Comparison of ENCODE assay signal across 8 cellular contexts in the genomic region with DNA sequence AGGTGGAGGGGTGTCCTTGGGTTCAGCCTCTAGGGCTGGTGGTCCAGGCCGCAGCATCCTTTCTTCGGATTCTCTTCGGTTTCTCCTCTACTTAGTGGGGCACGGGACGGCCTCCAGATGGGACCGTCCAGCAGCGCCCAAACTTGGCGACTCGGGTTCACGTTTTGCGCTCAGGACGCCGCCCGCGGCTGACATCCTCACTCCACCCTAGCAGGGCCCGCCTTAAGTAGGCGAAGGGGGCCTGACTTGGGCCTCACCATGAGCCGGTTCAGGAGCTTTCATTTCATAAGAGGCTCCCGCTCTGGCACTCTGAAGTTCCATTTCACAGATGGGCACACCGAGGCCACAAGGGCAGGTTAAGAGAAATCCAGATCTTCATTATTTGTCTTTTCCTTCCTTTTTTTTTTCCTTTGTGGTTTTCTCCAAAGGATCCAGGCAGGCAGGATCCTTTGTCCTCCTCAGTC.
DNase-seq lines count a peak whose midpoint lies in the region; ATAC-seq, FAIRE-seq and TF ChIP-seq lines count a peak whose summit lies in the region.

No MANE protein-coding gene starts in this region.

- no peak for ATAC-seq in naive thymus-derived CD8-positive, alpha-beta T cell

- POLR2A ChIA-PET in naive thymus-derived CD8-positive, alpha-beta T cell (lab: Charles Lee): no interaction called here

- H3K27ac Mint-ChIP-seq in naive thymus-derived CD8-positive, alpha-beta T cell: peak overlapping the region in 9 of 10 donors; percentile 35 to 99 (median 76)

- FAIRE-seq in bronchial epithelial cell (lab: Jason Lieb, UNC): no peak

- TF ChIP-seq CTCF in GM12873 (IDR thresholded peaks at IDR 0.05; ENCODE audit: insufficient read depth, low read depth, low read length, missing control alignments) (peak; percentile 9), bronchial epithelial cell (IDR thresholded peaks at IDR 0.05; ENCODE audit: insufficient read depth, low read length, severe bottlenecking) (no peak)

- H3K4me3 Mint-ChIP-seq in naive thymus-derived CD8-positive, alpha-beta T cell: peak overlapping the region; percentile 67 to 84 (median 78)

- peaks cover 0 to 16% (median 8%) of the 10 kb centered on the region in 5 donors for H3K27me3 Mint-ChIP-seq in naive thymus-derived CD8-positive, alpha-beta T cell

- peaks cover 3% of the 10 kb centered on the region for H3K36me3 ChIP-seq in bronchial epithelial cell (ENCODE audit: control insufficient read depth, insufficient read depth, low read length)

- peak; percentile 75 for DNase-seq in HuH-7 (ENCODE audit: low spot score)
- no peak for DNase-seq in bronchial epithelial cell (ENCODE audit: low read depth)
- DNase-seq in naive thymus-derived CD8-positive, alpha-beta T cell: no peak
- no peak for DNase-seq in activated effector memory CD4-positive, alpha-beta T cell treated with anti-CD3 and anti-CD28 coated beads, Interleukin-2, amount 50 U/mL, for 16 hours
- DNase-seq in HPDE6-E6E7 (ENCODE audit: extremely low spot score): no peak
- DNase-seq in stimulated activated naive CD4-positive, alpha-beta T cell (lab: John Stamatoyannopoulos, UW): no peak
- no peak for DNase-seq in SKM-1 (lab: John Stamatoyannopoulos, UW; ENCODE audit: unreplicated experiment)

- peak overlapping the region; percentile 92 for H3K4me3 ChIP-seq in bronchial epithelial cell (ENCODE audit: low read depth, low read length)

- H3K9me3 Mint-ChIP-seq in naive thymus-derived CD8-positive, alpha-beta T cell: no peaks in the 10 kb centered on the region

- no peaks in the 10 kb centered on the region for H3K27me3 ChIP-seq in bronchial epithelial cell (ENCODE audit: control insufficient read depth, insufficient read depth, low read length)

- peaks cover 12 to 25% (median 16%) of the 10 kb centered on the region in 4 donors for H3K4me1 Mint-ChIP-seq in naive thymus-derived CD8-positive, alpha-beta T cell

- H3K36me3 Mint-ChIP-seq in naive thymus-derived CD8-positive, alpha-beta T cell: no peaks in the 10 kb centered on the region
